ENCODE assay signal across 9 cellular contexts in genomic region chr19:41774515-41774980, GRCh38. TPM values are rescaled to one million over a fixed set of nuclear protein-coding genes. Genes with fewer than 3 reads are reported as not detected.
A peak's percentile ranks its signal among the peaks of the same experiment; 100 is the strongest.
DNase-seq lines count a peak whose midpoint lies in the region; ATAC-seq, FAIRE-seq and TF ChIP-seq lines count a peak whose summit lies in the region.
"Had no signal": no experiment of that assay in that cellular context is flagged by ENCODE, and none has a peak within 500 bp of the region (broad histone marks: within the 10 kb centered on the region; RNA-seq: fewer than 3 reads in every experiment).

No MANE protein-coding gene starts in this region.

- H3K36me3 ChIP-seq in MM.1S (replicated peaks; ENCODE audit: insufficient read depth, low read length): no peaks in the 10 kb centered on the region
- no peaks in the 10 kb centered on the region for H3K36me3 ChIP-seq in bronchial epithelial cell (ENCODE audit: control insufficient read depth, insufficient read depth, low read length)

- no peaks in the 10 kb centered on the region for H3K4me1 ChIP-seq in MM.1S (ENCODE audit: low read length)

- no peak overlapping the region for H2AFZ ChIP-seq in MM.1S (ENCODE audit: low read length)

- DNase-seq in MM.1S (peak; percentile 23), bronchial epithelial cell (ENCODE audit: low read depth) (peak; percentile 100), superior temporal gyrus (ENCODE audit: extremely low spot score) (no peak), mesothelial cell of epicardium (ENCODE audit: low spot score in 2 of 2, unreplicated experiment in 2 of 2) (no peak)
- peak; percentile 36 for DNase-seq in activated CD4-positive, CD25-positive, alpha-beta regulatory T cell treated with anti-CD3 and anti-CD28 coated beads, Interleukin-2, amount 50 U/mL, for 72 hours
- peak in 2 of 3 donors; percentile 27 to 32 for DNase-seq in stimulated activated CD4-positive, alpha-beta T cell treated with anti-CD3 and anti-CD28 coated beads, TNF-alpha, amount 100 ng/mL, for 48 hours (ENCODE audit: low read depth in 3 of 3)

- no peaks in the 10 kb centered on the region for H3K9me3 ChIP-seq in MM.1S (replicated peaks; ENCODE audit: insufficient read depth, low read length)

- H3K9me2 ChIP-seq in MM.1S (replicated peaks; ENCODE audit: insufficient read depth, low read length): no peaks in the 10 kb centered on the region

- H3K9me3 Mint-ChIP-seq in mesothelial cell of epicardium: peaks cover 68% of the 10 kb centered on the region

- no peak for ATAC-seq in GM19463 (IDR thresholded peaks at IDR 0.05; ENCODE audit: unreplicated experiment)
- no peak for ATAC-seq in GM21576 (IDR thresholded peaks at IDR 0.05; ENCODE audit: unreplicated experiment)

- H3K27me3 Mint-ChIP-seq in mesothelial cell of epicardium (ENCODE audit: low read depth): no peaks in the 10 kb centered on the region

- H3K27ac Mint-ChIP-seq in mesothelial cell of epicardium: no peak overlapping the region

- no peak overlapping the region for H3K4me2 ChIP-seq in MM.1S (ENCODE audit: low read depth, low read length)

- no peak overlapping the region for H3K9ac ChIP-seq in MM.1S (ENCODE audit: low read length)

- H3K4me3 ChIP-seq in MM.1S (ENCODE audit: low read length) (no peak overlapping the region), bronchial epithelial cell (ENCODE audit: low read depth, low read length) (no peak overlapping the region)

- H4K20me1 ChIP-seq in MM.1S (ENCODE audit: insufficient read depth, low read length): no peaks in the 10 kb centered on the region

- H3K27me3 ChIP-seq in MM.1S (replicated peaks; ENCODE audit: insufficient read depth, low read length) (peaks cover 91% of the 10 kb centered on the region), bronchial epithelial cell (ENCODE audit: control insufficient read depth, insufficient read depth, low read length) (peaks cover 3% of the 10 kb centered on the region)

- TF ChIP-seq CTCF in MM.1S (IDR thresholded peaks at IDR 0.05; ENCODE audit: low read length) (no peak), bronchial epithelial cell (IDR thresholded peaks at IDR 0.05; ENCODE audit: insufficient read depth, low read length, severe bottlenecking) (no peak), mesothelial cell of epicardium (IDR thresholded peaks at IDR 0.05; ENCODE audit: unreplicated experiment) (no peak)

- H3K4me3 Mint-ChIP-seq in mesothelial cell of epicardium: no peak overlapping the region

- H3K27ac ChIP-seq in MM.1S (ENCODE audit: low read length): no peak overlapping the region

- FAIRE-seq in bronchial epithelial cell (lab: Jason Lieb, UNC): peak; percentile 99

- no peaks in the 10 kb centered on the region for H3K4me1 Mint-ChIP-seq in mesothelial cell of epicardium

- H3K36me3 Mint-ChIP-seq in mesothelial cell of epicardium: no peaks in the 10 kb centered on the region

- no peaks in the 10 kb centered on the region for H3K79me2 ChIP-seq in MM.1S (ENCODE audit: low read length)

- no peaks in the 10 kb centered on the region for H3F3A ChIP-seq in MM.1S (ENCODE audit: insufficient read depth, low read length)

RNA-seq across cellular contexts. Expression of gene CEACAM6, which starts 19.2 kb away (rescaled TPM):
- 13.7 and 41.6 TPM in 2 replicates for total RNA-seq in bronchial epithelial cell
- total RNA-seq in mesothelial cell of epicardium: not detected in 3 replicates
- total RNA-seq: RPMI7951 had no signal

RNA-seq across cellular contexts. Expression of gene CEACAM3, which starts 21.8 kb away (rescaled TPM):
- total RNA-seq in bronchial epithelial cell (0.26 TPM in 1 of 2 replicates, not detected in the other), mesothelial cell of epicardium (not detected in 3 replicates)
- total RNA-seq: RPMI7951 had no signal

Comparison
In these comparisons a context has a peak if more than half of its experiments do, and no peak if none do; other contexts are left out.
1. DNase-seq: peak in MM.1S (single experiment), activated CD4-positive, CD25-positive, alpha-beta regulatory T cell treated with anti-CD3 and anti-CD28 coated beads, Interleukin-2, amount 50 U/mL, for 72 hours (single experiment), bronchial epithelial cell (single experiment) and stimulated activated CD4-positive, alpha-beta T cell treated with anti-CD3 and anti-CD28 coated beads, TNF-alpha, amount 100 ng/mL, for 48 hours (2 of 3); none in superior temporal gyrus (single experiment) and mesothelial cell of epicardium (0 of 2).
2. RNA of gene CEACAM6, which starts 19.2 kb away (total RNA-seq): 13.7 to 41.6 TPM in bronchial epithelial cell; not detected in mesothelial cell of epicardium; every median in the first group is over 10 times any median in the second.